In genomic region chr12:48924617-48925217, GRCh38 we compare ENCODE assay signal across 8 cellular contexts. TPM values are rescaled to one million over a fixed set of nuclear protein-coding genes. Genes with fewer than 3 reads are reported as not detected.
DNase-seq lines count a peak whose midpoint lies in the region; ATAC-seq, FAIRE-seq and TF ChIP-seq lines count a peak whose summit lies in the region.

No MANE protein-coding gene starts in this region.

- H3K79me2 ChIP-seq in PC-9 (ENCODE audit: low read depth): no peaks in the 10 kb centered on the region

- intact Hi-C loops in PC-9 (cut with micrococcal nuclease; ENCODE audit: unreplicated experiment) (no loop called here), spleen (cut with DNase I; ENCODE audit: low total_unique reads) (no loop called here)

- peak; percentile 59 to 62 for DNase-seq in A549 (ENCODE audit: low read depth in 1 of 2, low spot score in 1 of 2)
- peak in 1 of 2 experiments; percentile 23 for DNase-seq in PC-9
- peak; percentile 79 for DNase-seq in activated naive CD4-positive, alpha-beta T cell treated with Interleukin-2 at 50 U/mL for 16 hours
- peak; percentile 60 for DNase-seq in hepatic stellate cell (ENCODE audit: low spot score)
- DNase-seq in spleen: peak; percentile 92
- DNase-seq in SK-N-DZ (ENCODE audit: low spot score): no peak

- no peak for TF ChIP-seq EP300 in A549 (IDR thresholded peaks at IDR 0.05)

- H3K27me3 ChIP-seq in PC-9 (ENCODE audit: insufficient read depth, low read depth) (no peaks in the 10 kb centered on the region), spleen (replicated peaks in 1 of 7) (no peaks in the 10 kb centered on the region)

- H3K4me2 ChIP-seq in A549 (peak overlapping the region; percentile 70), PC-9 (peak overlapping the region; percentile 67)

- peak; percentile 84 to 86 for ATAC-seq in A549
- peak; percentile 69 for ATAC-seq in GM18508 (IDR thresholded peaks at IDR 0.05; ENCODE audit: insufficient read depth, unreplicated experiment)
- peak; percentile 81 for ATAC-seq in HG03064 (IDR thresholded peaks at IDR 0.05; ENCODE audit: low read depth, unreplicated experiment)

- H3K4me1 ChIP-seq in A549 (peaks cover 6% of the 10 kb centered on the region; the same call in 1 of the 3 replicates), PC-9 (replicated peaks; ENCODE audit: insufficient read depth) (no peaks in the 10 kb centered on the region), spleen (peaks cover 0 to 27% (median 16%) of the 10 kb centered on the region in 6 donors)

- POLR2A ChIA-PET in A549 (lab: Yijun Ruan, JAX) (interaction anchor here (0.6 to 1.8 kb wide), 5 partner anchors 21 to 73 kb away, joined by 3 to 9 read pairs (median 7); partner anchors contain the start of genes ARF3, DDX23 and RND1), PC-9 (lab: Charles Lee; ENCODE audit: unreplicated experiment) (interaction anchor here (0.5 to 0.6 kb wide), 3 partner anchors 71 to 1218 kb away, joined by 4 to 8 read pairs (median 7); no protein-coding TSS in a partner anchor)

- H4K20me1 ChIP-seq in PC-9 (ENCODE audit: insufficient read depth): 0 out of 2 replicates have a peak, but pooled peaks cover 3% of the 10 kb centered on the region

- H2AFZ ChIP-seq in PC-9: no peak overlapping the region

- 56% methylated on average over 35 of the region's 39 CpGs for WGBS in A549 (ENCODE audit: missing lambda C conversion rate)
- WGBS in spleen, 5 donors: 0 to 2% (median 1%) methylated on average over 17 to 39 of the region's 39 CpGs

- no TSS peak for BruUV-seq in PC-9 (replicated peaks; lab: Mats Ljungman, UMichigan)

- H3K4me3 ChIP-seq in A549 (peak overlapping the region; percentile 71), PC-9 (peak overlapping the region; percentile 53; the same call in 1 of the 2 replicates), spleen (peak overlapping the region; percentile 78 to 94 (median 89))

- H3K9me2 ChIP-seq in PC-9 (ENCODE audit: insufficient read depth): no peaks in the 10 kb centered on the region

- no peaks in the 10 kb centered on the region for H3K36me3 ChIP-seq in PC-9 (ENCODE audit: low read depth)
- peaks cover 0 to 58% (median 4%) of the 10 kb centered on the region in 6 donors for H3K36me3 ChIP-seq in spleen

- TF ChIP-seq CTCF in A549 (IDR thresholded peaks at IDR 0.05) (peak; percentile 31; the same call in 2 of the 3 replicates), PC-9 (conservative IDR thresholded peaks at IDR 0.05) (peak; percentile 33; the same call in 1 of the 2 replicates), spleen (IDR thresholded peaks at IDR 0.05 in 8 of 11, conservative IDR thresholded peaks at IDR 0.05 in 3 of 11) (peak; percentile 28 to 81 (median 73))

- TF ChIP-seq RAD21 in A549 (conservative IDR thresholded peaks at IDR 0.05 in 1 of 2, IDR thresholded peaks at IDR 0.05 in 1 of 2): peak; percentile 35 to 38; a peak in 3 of 5 replicates

- no peak for FAIRE-seq in A549 (lab: Jason Lieb, UNC)

- peak overlapping the region; percentile 77 to 95 for H3K27ac ChIP-seq in A549
- no peak overlapping the region for H3K27ac ChIP-seq in PC-9
- peak overlapping the region; percentile 77 to 95 (median 84) for H3K27ac ChIP-seq in spleen

- TF ChIP-seq POLR2A in A549 (IDR thresholded peaks at IDR 0.05; ENCODE audit: low read length): no peak
- no peak for TF ChIP-seq POLR2A in spleen (IDR thresholded peaks at IDR 0.05)

- peaks cover 23% of the 10 kb centered on the region for H3F3A ChIP-seq in PC-9 (ENCODE audit: insufficient read depth, low read depth)

- no peaks in the 10 kb centered on the region for H3K9me3 ChIP-seq in A549
- H3K9me3 ChIP-seq in PC-9 (ENCODE audit: insufficient read depth, low read depth): no peaks in the 10 kb centered on the region
- no peaks in the 10 kb centered on the region for H3K9me3 ChIP-seq in spleen

- CTCF ChIA-PET in A549 (lab: Yijun Ruan, JAX): interaction anchor here (1.0 to 70.2 kb wide), 8 partner anchors 11 to 110 kb away, joined by 3 to 2584 read pairs (median 50); partner anchors contain the start of genes ARF3, DDN, DDX23 and PRKAG1
- CTCF ChIA-PET in PC-9 (lab: Charles Lee): no interaction called here

TF ChIP-seq in A549, 52 proteins besides CTCF, POLR2A, EP300 and RAD21 (continues in another document):
- no peak for TF ChIP-seq ESRRA (IDR thresholded peaks at IDR 0.05; ENCODE audit: borderline replicate concordance, low read length)
- 0 out of 3 replicates have a peak, but pooled peaks have one; percentile 11 for TF ChIP-seq SMC3 (IDR thresholded peaks at IDR 0.05)
- TF ChIP-seq JUNB (IDR thresholded peaks at IDR 0.05): no peak
- TF ChIP-seq KDM1A (IDR thresholded peaks at IDR 0.05; ENCODE audit: low read depth): no peak
- TF ChIP-seq, protein P1, sequence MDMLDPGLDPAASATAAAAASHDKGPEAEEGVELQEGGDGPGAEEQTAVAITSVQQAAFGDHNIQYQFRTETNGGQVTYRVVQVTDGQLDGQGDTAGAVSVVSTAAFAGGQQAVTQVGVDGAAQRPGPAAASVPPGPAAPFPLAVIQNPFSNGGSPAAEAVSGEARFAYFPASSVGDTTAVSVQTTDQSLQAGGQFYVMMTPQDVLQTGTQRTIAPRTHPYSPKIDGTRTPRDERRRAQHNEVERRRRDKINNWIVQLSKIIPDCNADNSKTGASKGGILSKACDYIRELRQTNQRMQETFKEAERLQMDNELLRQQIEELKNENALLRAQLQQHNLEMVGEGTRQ (IDR thresholded peaks at IDR 0.05): peak; percentile 43; the same call in 1 of the 2 replicates
- 0 out of 2 replicates have a peak, but pooled peaks have one; percentile 19 for TF ChIP-seq E2F6 (IDR thresholded peaks at IDR 0.05; ENCODE audit: borderline replicate concordance, low read depth)

RNA-seq across cellular contexts. Expression of gene FKBP11, which starts 0.6 kb away (rescaled TPM):
- polyA plus RNA-seq in A549 (2011; rRNA removed) (50.9 and 61.9 TPM in 2 replicates), A549 (2017; fragmentation: RNase III; extraction: RNeasy Plus Mini Kit Qiagen cat#74134 plus additional on column Dnase treatment) (41.2 to 45.5 TPM (median 42.2 TPM) in 3 replicates), spleen (10 to 100 TPM; 31.8 to 49.8 (median 37.9) TPM)
- 39.7 and 47.3 TPM in 2 replicates for polyA plus RNA-seq in A549 (2012; cell fraction: cytosol; rRNA removed)
- polyA plus RNA-seq in A549 (2012; cell fraction: nucleus; rRNA removed): 107 and 122 TPM in 2 replicates
- 38.4 and 39.2 TPM in 2 replicates for polyA minus RNA-seq in A549 (2011; rRNA and poly(A)+ RNA removed)
- total RNA-seq in PC-9 (2021) (23.5 and 25.5 TPM in 2 replicates), spleen (10 to 100 TPM; 27.8 to 73.8 (median 43.2) TPM)
- polyA plus RNA-seq in SK-N-DZ (2014; cell fraction: cytosol; rRNA removed): 4.9 and 8.8 TPM in 2 replicates
- polyA plus RNA-seq in SK-N-DZ (2014; cell fraction: nucleus; rRNA removed): 23.0 and 35.3 TPM in 2 replicates

RNA-seq across cellular contexts. Expression of gene ARF3, which starts 32.6 kb away (rescaled TPM):
- 281 and 287 TPM in 2 replicates for polyA plus RNA-seq in A549 (2011; rRNA removed)
- 232 and 234 TPM in 2 replicates for polyA plus RNA-seq in A549 (2012; cell fraction: cytosol; rRNA removed)
- 162 and 182 TPM in 2 replicates for polyA plus RNA-seq in A549 (2012; cell fraction: nucleus; rRNA removed)
- 133 to 138 TPM (median 138 TPM) in 3 replicates for polyA plus RNA-seq in A549 (2017; fragmentation: RNase III; extraction: RNeasy Plus Mini Kit Qiagen cat#74134 plus additional on column Dnase treatment)
- polyA minus RNA-seq in A549 (2011; rRNA and poly(A)+ RNA removed): 136 and 144 TPM in 2 replicates
- 200 and 205 TPM in 2 replicates for total RNA-seq in PC-9 (2021)
- total RNA-seq in spleen: 100 to 1,000 TPM in 4 of 7 donors, 10 to 100 TPM in 3; 66.8 to 152 (median 125) TPM
- polyA plus RNA-seq in spleen: 10 to 100 TPM; 22.2 to 54.1 (median 31.2) TPM
- 50.5 and 67.3 TPM in 2 replicates for polyA plus RNA-seq in SK-N-DZ (2014; cell fraction: cytosol; rRNA removed)
- polyA plus RNA-seq in SK-N-DZ (2014; cell fraction: nucleus; rRNA removed): 28.8 and 38.4 TPM in 2 replicates

RNA-seq across cellular contexts. Expression of gene WNT10B, which starts 46.8 kb away (rescaled TPM):
- polyA plus RNA-seq in A549 (2011; rRNA removed) (1.8 and 2.0 TPM in 2 replicates), A549 (2017; fragmentation: RNase III; extraction: RNeasy Plus Mini Kit Qiagen cat#74134 plus additional on column Dnase treatment) (1.5 to 1.9 TPM (median 1.7 TPM) in 3 replicates), spleen (1 to 10 TPM; 2.5 to 5.4 (median 4.6) TPM)
- 3.0 and 3.5 TPM in 2 replicates for polyA plus RNA-seq in A549 (2012; cell fraction: cytosol; rRNA removed)
- 4.2 and 4.5 TPM in 2 replicates for polyA plus RNA-seq in A549 (2012; cell fraction: nucleus; rRNA removed)
- 1.0 and 1.8 TPM in 2 replicates for polyA minus RNA-seq in A549 (2011; rRNA and poly(A)+ RNA removed)
- total RNA-seq in PC-9 (2021) (0.73 TPM in 1 of 2 replicates, not detected in the other), spleen (1 to 10 TPM in 6 of 7 donors, under 1 TPM in 1; 0.59 to 2.9 (median 2.0) TPM)
- 0.07 TPM in 1 of 2 replicates, not detected in the other for polyA plus RNA-seq in SK-N-DZ (2014; cell fraction: cytosol; rRNA removed)
- polyA plus RNA-seq in SK-N-DZ (2014; cell fraction: nucleus; rRNA removed): 0.08 TPM in 1 of 2 replicates, not detected in the other

RNA-seq across cellular contexts. Expression of gene WNT1, which starts 53.4 kb away (rescaled TPM):
- not detected in 2 replicates for polyA plus RNA-seq in A549 (2011; rRNA removed)
- 0.03 TPM in 1 of 2 replicates, not detected in the other for polyA plus RNA-seq in A549 (2012; cell fraction: cytosol; rRNA removed)
- polyA plus RNA-seq in A549 (2012; cell fraction: nucleus; rRNA removed): 0.06 TPM in 1 of 2 replicates, not detected in the other
- polyA plus RNA-seq in A549 (2017; fragmentation: RNase III; extraction: RNeasy Plus Mini Kit Qiagen cat#74134 plus additional on column Dnase treatment): not detected in 3 replicates
- polyA minus RNA-seq in A549 (2011; rRNA and poly(A)+ RNA removed): not detected in 2 replicates
- not detected in 2 replicates for total RNA-seq in PC-9 (2021)
- under 1 TPM in 3 of 7 donors, not detected in 4; 0.23 to 0.52 (median 0.41) TPM for total RNA-seq in spleen
- under 1 TPM in 1 of 3 donors, not detected in 2; 0.06 TPM for polyA plus RNA-seq in spleen
- polyA plus RNA-seq in SK-N-DZ (2014; cell fraction: cytosol; rRNA removed): not detected in 2 replicates
- not detected in 2 replicates for polyA plus RNA-seq in SK-N-DZ (2014; cell fraction: nucleus; rRNA removed)

RNA-seq across cellular contexts. Expression of gene RND1, which starts 59.0 kb away (rescaled TPM):
- polyA plus RNA-seq in A549 (2011; rRNA removed) (37.8 and 54.5 TPM in 2 replicates), A549 (2017; fragmentation: RNase III; extraction: RNeasy Plus Mini Kit Qiagen cat#74134 plus additional on column Dnase treatment) (16.8 to 28.7 TPM (median 26.5 TPM) in 3 replicates), spleen (under 1 TPM; 0.65 to 0.93 (median 0.86) TPM)
- polyA plus RNA-seq in A549 (2012; cell fraction: cytosol; rRNA removed): 40.9 and 56.4 TPM in 2 replicates
- 52.9 and 85.6 TPM in 2 replicates for polyA plus RNA-seq in A549 (2012; cell fraction: nucleus; rRNA removed)
- 59.3 and 68.2 TPM in 2 replicates for polyA minus RNA-seq in A549 (2011; rRNA and poly(A)+ RNA removed)
- total RNA-seq in PC-9 (2021) (2.7 and 4.0 TPM in 2 replicates), spleen (1 to 10 TPM in 5 of 7 donors, under 1 TPM in 2; 0.69 to 3.0 (median 1.5) TPM)
- 0.42 TPM in 1 of 2 replicates, not detected in the other for polyA plus RNA-seq in SK-N-DZ (2014; cell fraction: cytosol; rRNA removed)
- 0.07 TPM in 1 of 2 replicates, not detected in the other for polyA plus RNA-seq in SK-N-DZ (2014; cell fraction: nucleus; rRNA removed)
